In the genomic region with DNA sequence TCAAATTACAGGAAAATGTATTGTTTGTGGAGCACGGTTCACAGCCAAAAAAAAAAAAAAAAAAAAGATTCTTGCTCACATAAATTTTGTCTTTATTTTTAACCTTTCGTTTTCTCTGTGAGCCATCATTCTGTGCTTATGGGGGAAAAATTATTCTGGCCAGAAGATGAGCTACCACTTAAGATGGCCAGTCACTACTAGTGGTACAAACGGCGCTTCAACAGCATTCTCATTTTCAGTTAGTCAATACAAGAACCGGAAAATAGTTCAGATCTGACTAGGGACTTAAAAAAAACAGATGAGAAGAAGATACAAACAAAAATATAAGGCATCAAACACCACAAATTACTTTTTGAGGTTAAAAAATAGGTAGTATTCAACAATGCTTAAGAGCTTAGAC, we compare ENCODE assay signal across 9 cellular contexts.
"Had no signal": no experiment of that assay in that cellular context is flagged by ENCODE, and none has a peak within 500 bp of the region (broad histone marks: within the 10 kb centered on the region; RNA-seq: fewer than 3 reads in every experiment).

No MANE protein-coding gene starts in this region.

- H3K9ac ChIP-seq: KMS-11 had no signal

- H3K4me3 ChIP-seq: GM23338 had no signal

- FAIRE-seq: H1, H54, HepG2 had no signal

- ATAC-seq: GM23338, HepG2 had no signal

- H3K4me2 ChIP-seq: GM23338, KMS-11 had no signal

- H3K27ac ChIP-seq: HL-60, KMS-11 had no signal

- DNase-seq: H9, HCEC 1CT, KBM-7 had no signal

- H2AFZ ChIP-seq: GM23338 had no signal
